1 cellular context compared by ENCODE assay signal in genomic region chr14:104665663-104666522, GRCh38.
TF ChIP-seq lines count a peak whose summit lies in the region.

No MANE protein-coding gene starts in this region.

TF ChIP-seq in HCT116, 20 proteins besides CTCF, POLR2A, EP300 and RAD21 (continued from another document):
- TF ChIP-seq CBX3 (IDR thresholded peaks at IDR 0.05; ENCODE audit: low read depth) = peak; percentile 51; the same call in 1 of the 2 replicates
